Comparison of ENCODE assay signal across 11 cellular contexts in genomic region chr3:57864853-57865252, GRCh38.
DNase-seq lines count a peak whose midpoint lies in the region; ATAC-seq and TF ChIP-seq lines count a peak whose summit lies in the region.
"Had no signal": no experiment of that assay in that cellular context is flagged by ENCODE, and none has a peak within 500 bp of the region (broad histone marks: within the 10 kb centered on the region; RNA-seq: fewer than 3 reads in every experiment).

No MANE protein-coding gene starts in this region.

- CTCF ChIA-PET in BJ (lab: Yijun Ruan, JAX): interaction anchor here (0.7 to 1.1 kb wide), 14 partner anchors 9 to 312 kb away, joined by 3 to 7 read pairs (median 4); partner anchors contain the start of gene PDE12
- CTCF ChIA-PET in activated naive CD4-positive, alpha-beta T cell treated with anti-CD3 and anti-CD28 coated beads for 36 hours (lab: Charles Lee): no interaction called here

- no peaks in the 10 kb centered on the region for H3K27me3 ChIP-seq in BJ (ENCODE audit: control insufficient read depth, insufficient read depth, low read length)
- no peaks in the 10 kb centered on the region for H3K27me3 ChIP-seq in upper lobe of left lung

- H3K4me3 ChIP-seq in BJ (ENCODE audit: low read depth, low read length): no peak overlapping the region
- H3K4me3 ChIP-seq in cardiac fibroblast (replicated peaks in 1 of 2; ENCODE audit: low read depth in 2 of 2, low read length in 2 of 2): no peak overlapping the region
- H3K4me3 ChIP-seq in upper lobe of left lung: no peak overlapping the region

- no peak for TF ChIP-seq POLR2A in upper lobe of left lung (IDR thresholded peaks at IDR 0.05)

- peak; percentile 61 for TF ChIP-seq CTCF in BJ (IDR thresholded peaks at IDR 0.05; ENCODE audit: insufficient read depth, low read depth, low read length)
- TF ChIP-seq CTCF in cardiac fibroblast (IDR thresholded peaks at IDR 0.05; ENCODE audit: low read depth, low read length): peak; percentile 48
- TF ChIP-seq CTCF in mesothelial cell of epicardium (IDR thresholded peaks at IDR 0.05; ENCODE audit: unreplicated experiment): peak; percentile 62
- no peak for TF ChIP-seq CTCF in upper lobe of left lung (IDR thresholded peaks at IDR 0.05)
- no peak for TF ChIP-seq CTCF in GM20000 (IDR thresholded peaks at IDR 0.05; ENCODE audit: extremely low read depth, missing control alignments)

- DNase-seq in BJ (ENCODE audit: low read depth) (no peak), M059J (ENCODE audit: low read depth) (peak; percentile 19), cardiac fibroblast (ENCODE audit: low read depth in 2 of 2) (peak; percentile 57 to 61), mesothelial cell of epicardium (ENCODE audit: low spot score in 2 of 2, unreplicated experiment in 2 of 2) (no peak), upper lobe of left lung (no peak), GM20000 (ENCODE audit: low spot score) (no peak)
- no peak for DNase-seq in NK-92 treated with Interleukin-12 subunit alpha and Interleukin-12 subunit beta, amount 100 ng/mL, for 24 hours (lab: John Stamatoyannopoulos, UW)
- no peak for DNase-seq in activated naive CD4-positive, alpha-beta T cell treated with anti-CD3 and anti-CD28 coated beads for 36 hours
- DNase-seq: activated CD4-positive, alpha-beta T cell treated with anti-CD3 and anti-CD28 coated beads for 1 hour; effector CD4-positive, alpha-beta T cell; NCI-H2107 had no signal

- H3K4me1 ChIP-seq in upper lobe of left lung: no peaks in the 10 kb centered on the region

- peaks cover 5% of the 10 kb centered on the region for H3K4me1 Mint-ChIP-seq in mesothelial cell of epicardium
- H3K4me1 Mint-ChIP-seq in activated naive CD4-positive, alpha-beta T cell treated with anti-CD3 and anti-CD28 coated beads for 36 hours (ENCODE audit: low read depth): no peaks in the 10 kb centered on the region

- no peaks in the 10 kb centered on the region for H3K27me3 Mint-ChIP-seq in mesothelial cell of epicardium (ENCODE audit: low read depth)
- H3K27me3 Mint-ChIP-seq in activated naive CD4-positive, alpha-beta T cell treated with anti-CD3 and anti-CD28 coated beads for 36 hours (ENCODE audit: low read depth): no peaks in the 10 kb centered on the region

- peak overlapping the region; percentile 8 for H3K27ac Mint-ChIP-seq in mesothelial cell of epicardium
- no peak overlapping the region for H3K27ac Mint-ChIP-seq in activated naive CD4-positive, alpha-beta T cell treated with anti-CD3 and anti-CD28 coated beads for 36 hours

- WGBS in upper lobe of left lung, 2 donors: 11 to 17% methylated on average over 1 of the region's 1 CpG

- intact Hi-C loops in activated naive CD4-positive, alpha-beta T cell treated with anti-CD3 and anti-CD28 coated beads for 36 hours (cut with micrococcal nuclease): loop anchor here (5.0 kb wide), 1 partner anchor 307 kb away; no protein-coding TSS in a partner anchor

- POLR2A ChIA-PET in BJ (lab: Charles Lee): no interaction called here

- H3K36me3 ChIP-seq in BJ (ENCODE audit: control insufficient read depth, insufficient read depth, low read length): no peaks in the 10 kb centered on the region
- H3K36me3 ChIP-seq in upper lobe of left lung: peaks cover 0 to 68% (median 23%) of the 10 kb centered on the region in 4 donors

- no peak for TF ChIP-seq EP300 in upper lobe of left lung (IDR thresholded peaks at IDR 0.05)

- no peak overlapping the region for H3K27ac ChIP-seq in upper lobe of left lung

- H3K9me3 ChIP-seq in upper lobe of left lung: no peaks in the 10 kb centered on the region

- ATAC-seq in upper lobe of left lung (ENCODE audit: low FRiP score in 2 of 2): no peak

- no peaks in the 10 kb centered on the region for H3K9me3 Mint-ChIP-seq in mesothelial cell of epicardium
- no peaks in the 10 kb centered on the region for H3K9me3 Mint-ChIP-seq in activated naive CD4-positive, alpha-beta T cell treated with anti-CD3 and anti-CD28 coated beads for 36 hours

- H3K4me3 Mint-ChIP-seq in mesothelial cell of epicardium: no peak overlapping the region
- H3K4me3 Mint-ChIP-seq in activated naive CD4-positive, alpha-beta T cell treated with anti-CD3 and anti-CD28 coated beads for 36 hours: no peak overlapping the region

- H3K36me3 Mint-ChIP-seq in mesothelial cell of epicardium: peaks cover 26% of the 10 kb centered on the region
- peaks cover 16% of the 10 kb centered on the region for H3K36me3 Mint-ChIP-seq in activated naive CD4-positive, alpha-beta T cell treated with anti-CD3 and anti-CD28 coated beads for 36 hours (ENCODE audit: low read depth)

Comparison
In these comparisons a context has a peak if more than half of its experiments do, and no peak if none do; other contexts are left out.
1. DNase-seq: peak in M059J (single experiment) and cardiac fibroblast (2 of 2); none in BJ (single experiment), mesothelial cell of epicardium (0 of 2), upper lobe of left lung (0 of 2), GM20000 (single experiment), NK-92 treated with Interleukin-12 subunit alpha and Interleukin-12 subunit beta, amount 100 ng/mL, for 24 hours (single experiment) and activated naive CD4-positive, alpha-beta T cell treated with anti-CD3 and anti-CD28 coated beads for 36 hours (single experiment).
2. CTCF ChIP-seq: peak in BJ (single experiment), cardiac fibroblast (single experiment) and mesothelial cell of epicardium (single experiment); none in upper lobe of left lung (0 of 6) and GM20000 (single experiment).